8 cellular contexts compared by ENCODE assay signal in the genomic region with DNA sequence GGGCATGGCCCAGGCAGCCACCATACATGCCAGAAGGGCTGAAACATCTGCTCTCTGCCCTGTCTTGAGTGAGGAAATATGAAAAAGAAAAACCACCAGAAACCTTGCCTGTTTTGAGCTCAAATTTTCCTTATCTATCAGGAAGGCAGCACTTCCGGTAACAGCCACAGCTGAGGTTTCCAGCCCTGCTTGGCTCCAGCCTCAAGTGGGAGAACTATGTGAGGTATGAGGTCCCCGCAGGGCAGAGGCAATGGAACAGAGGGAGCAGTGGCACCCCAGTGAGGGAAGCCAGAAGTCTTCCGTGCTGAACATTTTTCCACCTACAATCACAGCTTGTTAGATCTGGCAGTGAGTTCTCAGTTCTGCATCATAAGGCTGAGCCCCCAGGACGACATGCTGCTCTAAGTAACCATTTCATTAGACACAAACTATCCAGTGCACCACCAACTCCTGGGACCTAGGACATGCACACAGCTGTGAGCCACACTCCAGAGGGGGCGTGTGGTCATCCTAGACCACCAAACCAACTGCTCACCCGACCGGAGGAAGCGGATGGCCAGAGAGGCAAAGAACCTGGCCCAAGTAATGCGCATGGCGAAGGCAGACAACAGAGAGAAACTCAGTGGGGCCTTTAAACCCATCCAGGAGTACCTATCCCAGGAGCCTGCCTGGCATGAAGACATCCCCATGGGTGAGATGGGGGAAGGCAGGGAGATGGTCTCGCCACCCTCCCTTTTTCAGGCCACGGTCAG. TPM values are rescaled to one million over a fixed set of nuclear protein-coding genes. Genes with fewer than 3 reads are reported as not detected.
A peak's percentile ranks its signal among the peaks of the same experiment; 100 is the strongest.
DNase-seq lines count a peak whose midpoint lies in the region; ATAC-seq and TF ChIP-seq lines count a peak whose summit lies in the region.

No MANE protein-coding gene starts in this region.

- peaks cover 90% of the 10 kb centered on the region for H3K4me1 Mint-ChIP-seq in CD8-positive, alpha-beta T cell (ENCODE audit: low read depth)

- H3K36me3 Mint-ChIP-seq in CD8-positive, alpha-beta T cell: peaks cover 96% of the 10 kb centered on the region

- CTCF ChIA-PET in CD8-positive, alpha-beta T cell (lab: Charles Lee): interaction anchor here (1.1 to 2.1 kb wide), 2 partner anchors 14 to 310 kb away, joined by 3 to 6 read pairs; no protein-coding TSS in a partner anchor

- H3K4me1 ChIP-seq in CD8-positive, alpha-beta T cell (ENCODE audit: insufficient read depth, low read length): peaks cover 75% of the 10 kb centered on the region
- H3K4me1 ChIP-seq in esophagus squamous epithelium (peaks cover 50 to 97% (median 75%) of the 10 kb centered on the region in 3 donors), osteoblast (ENCODE audit: insufficient read depth, low read length) (peaks cover 68% of the 10 kb centered on the region)

- ATAC-seq in CD8-positive, alpha-beta T cell: no peak
- no peak for ATAC-seq in GM21360 (IDR thresholded peaks at IDR 0.05; ENCODE audit: unreplicated experiment)
- ATAC-seq in GM18498 (IDR thresholded peaks at IDR 0.05; ENCODE audit: unreplicated experiment): no peak

- H3K27me3 Mint-ChIP-seq in CD8-positive, alpha-beta T cell (ENCODE audit: low read depth): no peaks in the 10 kb centered on the region

- no peaks in the 10 kb centered on the region for H3K9me3 Mint-ChIP-seq in CD8-positive, alpha-beta T cell

- H3K36me3 ChIP-seq in CD8-positive, alpha-beta T cell (ENCODE audit: insufficient read depth, low read length): peaks cover 87% of the 10 kb centered on the region
- H3K36me3 ChIP-seq in esophagus squamous epithelium (peaks cover 54 to 100% (median 72%) of the 10 kb centered on the region in 3 donors), osteoblast (ENCODE audit: insufficient read depth, low read length) (peaks cover 88% of the 10 kb centered on the region)

- H3K79me2 ChIP-seq in osteoblast (ENCODE audit: insufficient read depth, low read length): peaks cover 87% of the 10 kb centered on the region

- H3K9me3 ChIP-seq in CD8-positive, alpha-beta T cell (ENCODE audit: low read length): no peaks in the 10 kb centered on the region
- no peaks in the 10 kb centered on the region for H3K9me3 ChIP-seq in esophagus squamous epithelium
- no peaks in the 10 kb centered on the region for H3K9me3 ChIP-seq in osteoblast (ENCODE audit: low read depth, low read length)

- no peak overlapping the region for H3K4me3 ChIP-seq in CD8-positive, alpha-beta T cell (ENCODE audit: low read depth, low read length)
- H3K4me3 ChIP-seq in esophagus squamous epithelium (no peak overlapping the region), osteoblast (ENCODE audit: insufficient read depth, low read length) (no peak overlapping the region)

- H4K20me1 ChIP-seq in osteoblast (ENCODE audit: insufficient read depth, low read length): peaks cover 83% of the 10 kb centered on the region

- POLR2A ChIA-PET in CD8-positive, alpha-beta T cell (lab: Charles Lee): interaction anchor here (1.3 to 3.5 kb wide), 5 partner anchors 10 to 24 kb away, joined by 4 to 54 read pairs (median 11); partner anchors contain the start of gene WDR1

- no peak for TF ChIP-seq POLR2A in esophagus squamous epithelium (IDR thresholded peaks at IDR 0.05)

- peak overlapping the region; percentile 40 for H3K4me3 Mint-ChIP-seq in CD8-positive, alpha-beta T cell

- H3K27me3 ChIP-seq in CD8-positive, alpha-beta T cell (ENCODE audit: insufficient read depth, low read length): no peaks in the 10 kb centered on the region
- H3K27me3 ChIP-seq in esophagus squamous epithelium: no peaks in the 10 kb centered on the region
- no peaks in the 10 kb centered on the region for H3K27me3 ChIP-seq in osteoblast (ENCODE audit: insufficient read depth, low read length)

- H2AFZ ChIP-seq in osteoblast (ENCODE audit: low read length): no peak overlapping the region

- peak overlapping the region; percentile 93 for H3K27ac Mint-ChIP-seq in CD8-positive, alpha-beta T cell

- WGBS in esophagus squamous epithelium, 2 donors: 67 to 70% methylated on average over 6 to 10 of the region's 12 CpGs

- TF ChIP-seq CTCF in CD8-positive, alpha-beta T cell (IDR thresholded peaks at IDR 0.05): no peak
- TF ChIP-seq CTCF in esophagus squamous epithelium (IDR thresholded peaks at IDR 0.05) (no peak), osteoblast (IDR thresholded peaks at IDR 0.05; ENCODE audit: extremely low read depth, low read depth, low read length) (no peak)

- DNase-seq in CD8-positive, alpha-beta T cell: peak in 1 of 7 experiments; percentile 30
- DNase-seq in UCSD-AML1 (lab: John Stamatoyannopoulos, UW; ENCODE audit: unreplicated experiment) (peak; percentile 86), esophagus squamous epithelium (lab: John Stamatoyannopoulos, UW) (no peak), osteoblast (ENCODE audit: insufficient read length, low spot score, missing footprints) (peak; percentile 97), mesenteric fat pad (ENCODE audit: low spot score) (no peak), head of caudate nucleus (no peak)

- intact Hi-C loops in CD8-positive, alpha-beta T cell (cut with DNase I, micrococcal nuclease): loop anchor here in 1 of 2 experiments (10.0 kb wide), 1 partner anchor 441 kb away; no protein-coding TSS in a partner anchor
- intact Hi-C loops in esophagus squamous epithelium (cut with DNase I) (no loop called here), head of caudate nucleus (cut with DNase I) (no loop called here)

- peak overlapping the region; percentile 10 for H3K4me2 ChIP-seq in osteoblast (ENCODE audit: insufficient read depth, low read length)

- H3K27ac ChIP-seq in CD8-positive, alpha-beta T cell (ENCODE audit: low read depth, low read length): peak overlapping the region; percentile 35
- H3K27ac ChIP-seq in esophagus squamous epithelium (peak overlapping the region; percentile 36 to 84 (median 78)), osteoblast (ENCODE audit: low read depth, low read length) (peak overlapping the region; percentile 99)

RNA-seq across cellular contexts. Expression of gene WDR1, which starts 22.6 kb away (rescaled TPM):
- total RNA-seq in CD8-positive, alpha-beta T cell: 100 to 1,000 TPM; 220 to 224 TPM
- total RNA-seq in esophagus squamous epithelium (100 to 1,000 TPM; 131 to 203 (median 171) TPM), osteoblast (265 and 314 TPM in 2 replicates), mesenteric fat pad (249 TPM)

Comparison
In these comparisons a context has a peak if more than half of its experiments do, and no peak if none do; other contexts are left out.
1. DNase-seq: peak in UCSD-AML1 (single experiment) and osteoblast (single experiment); none in esophagus squamous epithelium (single experiment), mesenteric fat pad (single experiment) and head of caudate nucleus (0 of 42).
2. H3K27ac ChIP-seq: peak in every context shown above with its lines; median percentile 99 in osteoblast; 78 in esophagus squamous epithelium; 35 in CD8-positive, alpha-beta T cell.